8 cellular contexts compared by ENCODE assay signal in the genomic region with DNA sequence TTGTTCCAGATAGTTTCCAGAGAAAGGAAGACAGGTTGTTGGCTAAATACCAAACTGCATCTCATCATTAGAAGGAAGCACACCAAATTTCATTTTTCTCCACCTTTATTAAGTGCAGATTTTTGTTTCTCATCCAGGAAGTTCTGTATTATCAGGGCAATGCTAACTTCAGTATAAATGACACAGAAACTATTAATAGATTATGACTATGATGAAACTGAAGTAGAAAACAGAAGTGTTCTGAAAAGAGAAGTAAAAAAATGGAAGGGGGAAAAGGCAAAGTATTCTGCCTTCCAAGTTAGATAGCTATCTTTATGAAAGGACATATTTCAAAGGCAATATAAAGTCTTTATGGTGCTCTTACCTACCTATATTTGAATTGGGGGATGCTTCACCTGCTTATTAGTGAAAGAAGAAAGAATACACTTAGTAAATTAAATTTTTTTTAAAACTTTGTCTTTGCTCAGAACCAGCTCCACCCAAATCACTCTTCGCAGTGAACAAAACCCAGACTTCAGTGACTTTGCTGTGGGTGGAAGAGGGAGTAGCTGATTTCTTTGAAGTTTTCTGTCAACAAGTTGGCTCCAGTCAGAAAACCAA.
DNase-seq lines count a peak whose midpoint lies in the region; ATAC-seq and TF ChIP-seq lines count a peak whose summit lies in the region.

No MANE protein-coding gene starts in this region.

- in situ Hi-C loops in GM13977 (cut with MboI; ENCODE audit: low pct_unique_long_range_greater_than_20kb, low sequenced_read_pairs, unreplicated experiment) = no loop called here

- ATAC-seq in GM21619 (IDR thresholded peaks at IDR 0.05; ENCODE audit: unreplicated experiment) = peak; percentile 83

- peaks cover 41% of the 10 kb centered on the region for H3K36me3 Mint-ChIP-seq in dendritic cell treated with granulocyte-macrophage colony-stimulating factor and Interleukin-4, amounts not matched to agents 40 ng/mL and 50 ng/mL, for 4 days (ENCODE audit: low read depth)

- no peak for TF ChIP-seq CTCF in GM13977 (IDR thresholded peaks at IDR 0.05; ENCODE audit: extremely low read depth, insufficient read depth, missing control alignments)

- intact Hi-C loops in dendritic cell treated with granulocyte-macrophage colony-stimulating factor and Interleukin-4, amounts not matched to agents 40 ng/mL and 50 ng/mL, for 4 days (cut with micrococcal nuclease) = no loop called here

- DNase-seq in GM13977 (ENCODE audit: low spot score) = peak; percentile 42
- peak; percentile 63 for DNase-seq in LoVo (ENCODE audit: low spot score)
- DNase-seq in islet precursor cell = no peak
- no peak for DNase-seq in COLO668 (lab: John Stamatoyannopoulos, UW; ENCODE audit: unreplicated experiment)
- DNase-seq in NCI-H2196 treated with DMSO at 0.1 percent for 48 hours (lab: John Stamatoyannopoulos, UW; ENCODE audit: unreplicated experiment) = no peak
- DNase-seq in NCI-H128 (lab: John Stamatoyannopoulos, UW; ENCODE audit: unreplicated experiment) = no peak

- peaks cover 39% of the 10 kb centered on the region for H3K4me1 Mint-ChIP-seq in dendritic cell treated with granulocyte-macrophage colony-stimulating factor and Interleukin-4, amounts not matched to agents 40 ng/mL and 50 ng/mL, for 4 days (ENCODE audit: low read depth)

- H3K27me3 Mint-ChIP-seq in dendritic cell treated with granulocyte-macrophage colony-stimulating factor and Interleukin-4, amounts not matched to agents 40 ng/mL and 50 ng/mL, for 4 days = no peaks in the 10 kb centered on the region

- H3K9me3 Mint-ChIP-seq in dendritic cell treated with granulocyte-macrophage colony-stimulating factor and Interleukin-4, amounts not matched to agents 40 ng/mL and 50 ng/mL, for 4 days = no peaks in the 10 kb centered on the region

- peak overlapping the region; percentile 90 for H3K27ac Mint-ChIP-seq in dendritic cell treated with granulocyte-macrophage colony-stimulating factor and Interleukin-4, amounts not matched to agents 40 ng/mL and 50 ng/mL, for 4 days

- H3K4me3 Mint-ChIP-seq in dendritic cell treated with granulocyte-macrophage colony-stimulating factor and Interleukin-4, amounts not matched to agents 40 ng/mL and 50 ng/mL, for 4 days = peak overlapping the region; percentile 78

Comparison
In these comparisons a context has a peak if more than half of its experiments do, and no peak if none do; other contexts are left out.
1. DNase-seq: peak in GM13977 (single experiment) and LoVo (single experiment); none in islet precursor cell (single experiment), COLO668 (single experiment), NCI-H2196 treated with DMSO at 0.1 percent for 48 hours (single experiment) and NCI-H128 (single experiment).